ENCODE assay signal across 20 cellular contexts in the genomic region with DNA sequence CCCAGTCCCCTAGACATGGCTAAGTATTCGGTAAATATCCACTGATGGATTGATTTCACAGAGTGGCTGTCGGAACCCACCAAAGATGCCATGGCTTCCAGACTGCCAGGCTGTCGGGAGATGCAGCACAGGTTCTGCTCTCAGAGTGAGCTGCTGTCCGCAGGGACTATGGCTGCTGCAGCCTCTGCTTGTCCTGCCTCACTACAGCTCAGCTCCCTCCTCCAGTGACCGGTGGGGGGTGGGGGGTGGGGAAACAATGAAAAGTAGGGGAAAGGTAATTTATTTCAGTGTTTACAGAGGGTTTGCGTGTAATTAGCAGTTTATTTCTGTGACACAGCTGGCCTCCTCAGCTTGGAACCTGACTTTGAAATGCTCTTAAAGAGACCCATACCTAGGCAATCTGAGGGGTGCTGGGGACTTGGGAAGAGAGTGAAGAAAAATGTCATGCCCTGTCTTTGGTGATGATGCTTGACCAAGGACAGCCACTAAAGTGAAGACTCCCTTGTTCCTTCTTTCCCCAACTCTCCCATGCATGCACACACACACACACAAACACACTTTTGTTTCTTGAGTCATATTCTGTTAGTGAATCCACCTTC.
DNase-seq lines count a peak whose midpoint lies in the region; ATAC-seq, FAIRE-seq and TF ChIP-seq lines count a peak whose summit lies in the region.
"Had no signal": no experiment of that assay in that cellular context is flagged by ENCODE, and none has a peak within 500 bp of the region (broad histone marks: within the 10 kb centered on the region; RNA-seq: fewer than 3 reads in every experiment).

No MANE protein-coding gene starts in this region.

- no peak overlapping the region for H3K4me3 ChIP-seq in kidney (ENCODE audit: low read length in 2 of 2)
- H3K4me3 ChIP-seq: PC-9 had no signal

- no peaks in the 10 kb centered on the region for H3K4me1 ChIP-seq in kidney (ENCODE audit: control insufficient read depth in 1 of 2, insufficient read depth in 1 of 2, low read depth in 1 of 2, low read length in 2 of 2)

- ATAC-seq in HG02973 (IDR thresholded peaks at IDR 0.05; ENCODE audit: unreplicated experiment), result no peak

- no peak for FAIRE-seq in kidney (lab: Jason Lieb, UNC)
- FAIRE-seq: A204.1, GM12891 had no signal

- intact Hi-C loops in kidney (cut with DNase I), result no loop called here

- TF ChIP-seq CTCF in kidney (IDR thresholded peaks at IDR 0.05; ENCODE audit: borderline replicate concordance, extremely low read depth, insufficient read depth), result no peak

- no peak overlapping the region for H3K9ac ChIP-seq in kidney (ENCODE audit: low read length in 2 of 2)

- H3K27ac ChIP-seq in kidney (ENCODE audit: low read depth in 2 of 2, low read length in 2 of 2), result no peak overlapping the region
- H3K27ac ChIP-seq: PC-9 had no signal

- no peaks in the 10 kb centered on the region for H3K9me3 ChIP-seq in kidney (ENCODE audit: control insufficient read depth in 1 of 2, low read length in 2 of 2)

- DNase-seq in NCI-H748 (lab: John Stamatoyannopoulos, UW; ENCODE audit: unreplicated experiment) (peak; percentile 59), NCI-H748 treated with DMSO at 0.1 percent for 48 hours (lab: John Stamatoyannopoulos, UW) (no peak), NCI-H774 (lab: John Stamatoyannopoulos, UW) (peak; percentile 15), iPS-NIHi7 (ENCODE audit: extremely low spot score) (peak; percentile 43), kidney (no peak), HT-29 (ENCODE audit: low spot score) (no peak)
- DNase-seq: CD4-positive, alpha-beta memory T cell; DMS53; EL; GOT3; HFFc6; MM.1S; NCI-H1092; NCI-H187 treated with DMSO at 0.1 percent for 48 hours; NCI-H446 treated with DMSO at 0.1 percent for 48 hours; PC-9; T-helper 1 cell had no signal

- no peaks in the 10 kb centered on the region for H3K36me3 ChIP-seq in kidney (ENCODE audit: control insufficient read depth in 1 of 2, insufficient read depth in 2 of 2, low read length in 2 of 2)

Comparison
In these comparisons a context has a peak if more than half of its experiments do, and no peak if none do; other contexts are left out.
1. DNase-seq: peak in NCI-H748 (single experiment), NCI-H774 (single experiment) and iPS-NIHi7 (single experiment); none in NCI-H748 treated with DMSO at 0.1 percent for 48 hours (single experiment), kidney (single experiment) and HT-29 (single experiment).